18 cellular contexts compared by ENCODE assay signal in genomic region chr15:70778258-70779076, GRCh38. TPM values are rescaled to one million over a fixed set of nuclear protein-coding genes. Genes with fewer than 3 reads are reported as not detected.
DNase-seq lines count a peak whose midpoint lies in the region; ATAC-seq and TF ChIP-seq lines count a peak whose summit lies in the region.
"Had no signal": no experiment of that assay in that cellular context is flagged by ENCODE, and none has a peak within 500 bp of the region (broad histone marks: within the 10 kb centered on the region; RNA-seq: fewer than 3 reads in every experiment).

No MANE protein-coding gene starts in this region.

- TF ChIP-seq CTCF in esophagus muscularis mucosa (IDR thresholded peaks at IDR 0.05), result no peak
- TF ChIP-seq CTCF in osteocyte (IDR thresholded peaks at IDR 0.05), result no peak
- no peak for TF ChIP-seq CTCF in ovary (IDR thresholded peaks at IDR 0.05)

- 66% methylated on average over 3 of the region's 3 CpGs for WGBS in esophagus muscularis mucosa
- 37 to 59% (median 47%) methylated on average over 3 of the region's 3 CpGs for WGBS in ovary, 3 donors

- H3K27me3 Mint-ChIP-seq in osteocyte (ENCODE audit: unreplicated experiment), result no peaks in the 10 kb centered on the region

- peak overlapping the region; percentile 96 for H3K27ac Mint-ChIP-seq in osteocyte (ENCODE audit: unreplicated experiment)
- H3K27ac Mint-ChIP-seq: activated T-helper 2 cell treated with anti-CD3 and anti-CD28 coated beads, Interferon-gamma antibody, Interleukin-2, Interleukin-4, amounts not matched to agents 10 μg/mL and 5 μg/mL and 100 μg/mL, durations not matched to agents 14 hours and 24 hours and 36 hours; CD4-positive, CD25-positive, alpha-beta regulatory T cell; T-helper 17 cell had no signal

- no peaks in the 10 kb centered on the region for H3K36me3 ChIP-seq in SJSA1
- H3K36me3 ChIP-seq in esophagus muscularis mucosa, result no peaks in the 10 kb centered on the region
- H3K36me3 ChIP-seq in ovary, result no peaks in the 10 kb centered on the region
- H3K36me3 ChIP-seq: cardiac muscle cell had no signal

- H3K27me3 ChIP-seq in SJSA1 (replicated peaks) (no peaks in the 10 kb centered on the region), esophagus muscularis mucosa (no peaks in the 10 kb centered on the region), ovary (no peaks in the 10 kb centered on the region)
- H3K27me3 ChIP-seq: cardiac muscle cell had no signal

- ATAC-seq in left ventricle myocardium superior, result no peak
- ATAC-seq: K562; stimulated activated naive CD8-positive, alpha-beta T cell treated with anti-CD3 and anti-CD28 coated beads, Interleukin-15, amount 100 ng/mL, for 72 hours; T-helper 17 cell had no signal

- TF ChIP-seq EP300 in esophagus muscularis mucosa (IDR thresholded peaks at IDR 0.05) (no peak), ovary (IDR thresholded peaks at IDR 0.05) (no peak)

- H3K36me3 Mint-ChIP-seq in osteocyte (ENCODE audit: unreplicated experiment), result no peaks in the 10 kb centered on the region
- H3K36me3 Mint-ChIP-seq: CD4-positive, CD25-positive, alpha-beta regulatory T cell had no signal

- H3K4me3 Mint-ChIP-seq in osteocyte (ENCODE audit: unreplicated experiment), result peak overlapping the region; percentile 2
- H3K4me3 Mint-ChIP-seq: CD4-positive, CD25-positive, alpha-beta regulatory T cell; stimulated activated naive CD8-positive, alpha-beta T cell treated with anti-CD3 and anti-CD28 coated beads, Interleukin-15, amount 100 ng/mL, for 72 hours; T-helper 17 cell had no signal

- no peaks in the 10 kb centered on the region for H3K9me3 Mint-ChIP-seq in osteocyte (ENCODE audit: unreplicated experiment)
- H3K9me3 Mint-ChIP-seq: activated T-helper 2 cell treated with anti-CD3 and anti-CD28 coated beads, Interferon-gamma antibody, Interleukin-2, Interleukin-4, amounts not matched to agents 10 μg/mL and 5 μg/mL and 100 μg/mL, durations not matched to agents 14 hours and 24 hours and 36 hours; stimulated activated naive CD8-positive, alpha-beta T cell treated with anti-CD3 and anti-CD28 coated beads, Interleukin-15, amount 100 ng/mL, for 72 hours had no signal

- no peak for TF ChIP-seq POLR2A in esophagus muscularis mucosa (IDR thresholded peaks at IDR 0.05; ENCODE audit: low read depth)
- no peak for TF ChIP-seq POLR2A in ovary (IDR thresholded peaks at IDR 0.05)

- peaks cover 60% of the 10 kb centered on the region for H3K4me1 ChIP-seq in SJSA1 (replicated peaks)
- H3K4me1 ChIP-seq in esophagus muscularis mucosa, result no peaks in the 10 kb centered on the region
- H3K4me1 ChIP-seq in ovary (ENCODE audit: insufficient read depth), result no peaks in the 10 kb centered on the region

- H3K4me3 ChIP-seq in SJSA1 (no peak overlapping the region), esophagus muscularis mucosa (no peak overlapping the region), ovary (no peak overlapping the region)
- H3K4me3 ChIP-seq: cardiac muscle cell, K562 had no signal

- intact Hi-C loops in esophagus muscularis mucosa (cut with DNase I), result no loop called here
- intact Hi-C loops in left ventricle myocardium superior (cut with micrococcal nuclease), result no loop called here
- intact Hi-C loops in ovary (cut with DNase I), result no loop called here

- DNase-seq in EL (peak; percentile 87), SJSA1 (ENCODE audit: low read depth in 1 of 2, low spot score in 2 of 2) (peak; percentile 68 to 92), esophagus muscularis mucosa (ENCODE audit: extremely low spot score) (peak; percentile 17), osteocyte (ENCODE audit: extremely low spot score, unreplicated experiment) (no peak), NCI-H2196 treated with DMSO at 0.1 percent for 48 hours (lab: John Stamatoyannopoulos, UW; ENCODE audit: unreplicated experiment) (no peak), left ventricle myocardium superior (no peak), ovary (no peak)
- DNase-seq in central memory CD4-positive, alpha-beta T cell, result no peak
- DNase-seq: activated CD4-positive, alpha-beta T cell treated with anti-CD3 and anti-CD28 coated beads, Interleukin-2, amount 50 U/mL, for 1 hour; CD4-positive, CD25-positive, alpha-beta regulatory T cell; erythroblast; NCI-H2081 treated with DMSO at 0.1 percent for 48 hours; stimulated activated CD4-positive, alpha-beta T cell treated with anti-CD3 and anti-CD28 coated beads, Interleukin-4, amount 100 ng/mL, for 4 hours; stimulated activated naive CD8-positive, alpha-beta T cell treated with anti-CD3 and anti-CD28 coated beads, Interleukin-15, amount 100 ng/mL, for 72 hours; T-helper 17 cell had no signal

- H3K4me1 Mint-ChIP-seq in osteocyte (ENCODE audit: unreplicated experiment), result peaks cover 58% of the 10 kb centered on the region
- H3K4me1 Mint-ChIP-seq: CD4-positive, CD25-positive, alpha-beta regulatory T cell; stimulated activated naive CD8-positive, alpha-beta T cell treated with anti-CD3 and anti-CD28 coated beads, Interleukin-15, amount 100 ng/mL, for 72 hours; T-helper 17 cell had no signal

- H3K9me3 ChIP-seq in SJSA1 (replicated peaks) (no peaks in the 10 kb centered on the region), esophagus muscularis mucosa (no peaks in the 10 kb centered on the region), ovary (no peaks in the 10 kb centered on the region)

- H3K27ac ChIP-seq in SJSA1, result peak overlapping the region; percentile 87
- H3K27ac ChIP-seq in esophagus muscularis mucosa (replicated peaks in 1 of 4), result no peak overlapping the region
- no peak overlapping the region for H3K27ac ChIP-seq in ovary
- H3K27ac ChIP-seq: cardiac muscle cell had no signal

RNA-seq across cellular contexts. Expression of gene UACA, which starts 15.1 kb away (rescaled TPM):
- 26.8 and 27.8 TPM in 2 replicates for total RNA-seq in SJSA1 (2014; rRNA removed; shearing (Covaris generic))
- total RNA-seq in esophagus muscularis mucosa, result 10 to 100 TPM; 23.9 to 40.7 (median 28.9) TPM
- total RNA-seq in osteocyte, result 259 and 264 TPM in 2 replicates
- 32.9 TPM for total RNA-seq in left ventricle myocardium superior
- total RNA-seq in ovary, result 10 to 100 TPM; 40.7 to 62.0 (median 53.4) TPM
- 10 to 100 TPM; 28.6 to 45.3 TPM for polyA plus RNA-seq in ovary
- total RNA-seq: CD4-positive, CD25-positive, alpha-beta regulatory T cell had no signal

Comparison
In these comparisons a context has a peak if more than half of its experiments do, and no peak if none do; other contexts are left out.
1. DNase-seq: peak in EL (single experiment), SJSA1 (2 of 2) and esophagus muscularis mucosa (single experiment); none in osteocyte (single experiment), NCI-H2196 treated with DMSO at 0.1 percent for 48 hours (single experiment), left ventricle myocardium superior (single experiment), ovary (0 of 5) and central memory CD4-positive, alpha-beta T cell (single experiment).